8 cellular contexts compared by ENCODE assay signal in genomic region chr9:35605336-35606137, GRCh38. TPM values are rescaled to one million over a fixed set of nuclear protein-coding genes. Genes with fewer than 3 reads are reported as not detected.
DNase-seq lines count a peak whose midpoint lies in the region; ATAC-seq and TF ChIP-seq lines count a peak whose summit lies in the region.

No MANE protein-coding gene starts in this region.

- ATAC-seq in GM21423 (IDR thresholded peaks at IDR 0.05; ENCODE audit: unreplicated experiment) (peak; percentile 11), omental fat pad (ENCODE audit: low FRiP score) (peak; percentile 3)
- peak; percentile 14 for ATAC-seq in activated CD8-positive, alpha-beta memory T cell treated with anti-CD3 and anti-CD28 coated beads, Interleukin-2, amount 10 ng/mL, durations not matched to agents 7 days and 5 days

- peaks cover 11% of the 10 kb centered on the region for H3K36me3 Mint-ChIP-seq in activated CD8-positive, alpha-beta memory T cell treated with anti-CD3 and anti-CD28 coated beads, Interleukin-2, amount 10 ng/mL, durations not matched to agents 7 days and 5 days

- H3K27me3 ChIP-seq in HUES48 (ENCODE audit: control insufficient read depth, insufficient read depth, low read length): no peaks in the 10 kb centered on the region

- peaks cover 4% of the 10 kb centered on the region; the same call in 1 of the 2 replicates for H3K4me1 ChIP-seq in HUES48 (ENCODE audit: control insufficient read depth, insufficient read depth, low read length)

- H3K27ac ChIP-seq in HUES48 (ENCODE audit: low read depth, low read length): peak overlapping the region; percentile 10

- H3K36me3 ChIP-seq in HUES48 (ENCODE audit: control insufficient read depth, insufficient read depth, low read length): peaks cover 26% of the 10 kb centered on the region

- CTCF ChIA-PET in activated CD8-positive, alpha-beta memory T cell treated with anti-CD3 and anti-CD28 coated beads, Interleukin-2, amount 10 ng/mL, durations not matched to agents 7 days and 5 days (lab: Charles Lee): interaction anchor here (0.8 to 4.7 kb wide), 12 partner anchors 12 to 221 kb away, joined by 3 to 63 read pairs (median 5); partner anchors contain the start of genes ARHGEF39, CCDC107, CD72 and CREB3

- DNase-seq in ELR (ENCODE audit: low read depth) (peak; percentile 32), fibroblast of villous mesenchyme (ENCODE audit: low read depth) (peak; percentile 13), omental fat pad (ENCODE audit: low spot score) (no peak), NOMO-1 treated with dmso at 0.1 percent for 144 hours (lab: John Stamatoyannopoulos, UW; ENCODE audit: unreplicated experiment) (no peak), GOT3 (lab: John Stamatoyannopoulos, UW) (no peak)
- DNase-seq in activated CD8-positive, alpha-beta memory T cell treated with anti-CD3 and anti-CD28 coated beads, Interleukin-2, amount 10 ng/mL, durations not matched to agents 7 days and 5 days: peak; percentile 73

- peak overlapping the region; percentile 77 for H3K4me3 ChIP-seq in HUES48 (ENCODE audit: low read depth, low read length)
- H3K4me3 ChIP-seq in fibroblast of villous mesenchyme (ENCODE audit: low read depth, low read length): peak overlapping the region; percentile 75

- no peaks in the 10 kb centered on the region for H3K9me3 ChIP-seq in HUES48 (ENCODE audit: control insufficient read depth, insufficient read depth, low read length)

- no peak overlapping the region for H3K27ac Mint-ChIP-seq in activated CD8-positive, alpha-beta memory T cell treated with anti-CD3 and anti-CD28 coated beads, Interleukin-2, amount 10 ng/mL, durations not matched to agents 7 days and 5 days

- TF ChIP-seq CTCF in fibroblast of villous mesenchyme (IDR thresholded peaks at IDR 0.05; ENCODE audit: insufficient read depth, low read depth, low read length) (no peak), omental fat pad (IDR thresholded peaks at IDR 0.05) (no peak)

- H3K27me3 Mint-ChIP-seq in activated CD8-positive, alpha-beta memory T cell treated with anti-CD3 and anti-CD28 coated beads, Interleukin-2, amount 10 ng/mL, durations not matched to agents 7 days and 5 days: no peaks in the 10 kb centered on the region

- H3K9ac ChIP-seq in HUES48 (ENCODE audit: low read depth, low read length): peak overlapping the region; percentile 44

- no peaks in the 10 kb centered on the region for H3K9me3 Mint-ChIP-seq in activated CD8-positive, alpha-beta memory T cell treated with anti-CD3 and anti-CD28 coated beads, Interleukin-2, amount 10 ng/mL, durations not matched to agents 7 days and 5 days (ENCODE audit: low read depth)

- H3K4me3 Mint-ChIP-seq in activated CD8-positive, alpha-beta memory T cell treated with anti-CD3 and anti-CD28 coated beads, Interleukin-2, amount 10 ng/mL, durations not matched to agents 7 days and 5 days: peak overlapping the region; percentile 71

- H3K4me1 Mint-ChIP-seq in activated CD8-positive, alpha-beta memory T cell treated with anti-CD3 and anti-CD28 coated beads, Interleukin-2, amount 10 ng/mL, durations not matched to agents 7 days and 5 days: peaks cover 30% of the 10 kb centered on the region

RNA-seq across cellular contexts. Expression of gene TESK1, which starts 0.5 kb away (rescaled TPM):
- 10 to 100 TPM; 27.9 to 37.1 TPM for total RNA-seq in activated CD8-positive, alpha-beta memory T cell treated with anti-CD3 and anti-CD28 coated beads, Interleukin-2, amount 10 ng/mL, durations not matched to agents 7 days and 5 days
- total RNA-seq in fibroblast of villous mesenchyme: 13.0 and 13.2 TPM in 2 replicates
- total RNA-seq in omental fat pad: 10 to 100 TPM; 29.6 to 53.0 (median 36.5) TPM

RNA-seq across cellular contexts. Expression of gene CD72, which starts 12.7 kb away (rescaled TPM):
- 10 to 100 TPM; 11.4 to 11.9 TPM for total RNA-seq in activated CD8-positive, alpha-beta memory T cell treated with anti-CD3 and anti-CD28 coated beads, Interleukin-2, amount 10 ng/mL, durations not matched to agents 7 days and 5 days
- total RNA-seq in fibroblast of villous mesenchyme (0.86 and 1.3 TPM in 2 replicates), omental fat pad (10 to 100 TPM in 1 of 4 donors, 1 to 10 TPM in 3; 1.6 to 15.5 (median 4.9) TPM)

RNA-seq across cellular contexts. Expression of gene SIT1, which starts 45.2 kb away (rescaled TPM):
- 100 to 1,000 TPM; 144 to 155 TPM for total RNA-seq in activated CD8-positive, alpha-beta memory T cell treated with anti-CD3 and anti-CD28 coated beads, Interleukin-2, amount 10 ng/mL, durations not matched to agents 7 days and 5 days
- total RNA-seq in fibroblast of villous mesenchyme (under 0.01 TPM in 1 of 2 replicates, not detected in the other), omental fat pad (1 to 10 TPM in 3 of 4 donors, under 1 TPM in 1; 0.74 to 5.2 (median 1.1) TPM)

RNA-seq across cellular contexts. Expression of gene RMRP, which starts 52.3 kb away (rescaled TPM):
- total RNA-seq in activated CD8-positive, alpha-beta memory T cell treated with anti-CD3 and anti-CD28 coated beads, Interleukin-2, amount 10 ng/mL, durations not matched to agents 7 days and 5 days: over 10,000 TPM in 1 of 2 experiments, 1,000 to 10,000 TPM in 1; 6,751 to 13,083 TPM
- 103,191 and 163,599 TPM in 2 replicates for total RNA-seq in fibroblast of villous mesenchyme
- 1,000 to 10,000 TPM in 3 of 4 donors, 100 to 1,000 TPM in 1; 841 to 3,200 (median 2,180) TPM for total RNA-seq in omental fat pad

RNA-seq across cellular contexts. Expression of gene CCDC107, which starts 52.6 kb away (rescaled TPM):
- total RNA-seq in activated CD8-positive, alpha-beta memory T cell treated with anti-CD3 and anti-CD28 coated beads, Interleukin-2, amount 10 ng/mL, durations not matched to agents 7 days and 5 days: 10 to 100 TPM; 28.7 to 29.4 TPM
- total RNA-seq in fibroblast of villous mesenchyme (18.1 and 18.7 TPM in 2 replicates), omental fat pad (100 to 1,000 TPM in 1 of 4 donors, 10 to 100 TPM in 3; 35.8 to 108 (median 52.5) TPM)

Comparison
In these comparisons a context has a peak if more than half of its experiments do, and no peak if none do; other contexts are left out.
1. DNase-seq: peak in ELR (single experiment), activated CD8-positive, alpha-beta memory T cell treated with anti-CD3 and anti-CD28 coated beads, Interleukin-2, amount 10 ng/mL, durations not matched to agents 7 days and 5 days (single experiment) and fibroblast of villous mesenchyme (single experiment); none in omental fat pad (single experiment), NOMO-1 treated with dmso at 0.1 percent for 144 hours (single experiment) and GOT3 (single experiment).
2. RNA of gene SIT1, which starts 45.2 kb away (total RNA-seq): 144 to 155 TPM in activated CD8-positive, alpha-beta memory T cell treated with anti-CD3 and anti-CD28 coated beads, Interleukin-2, amount 10 ng/mL, durations not matched to agents 7 days and 5 days; 0.74 to 5.2 TPM in omental fat pad and under 0.01 TPM in fibroblast of villous mesenchyme; every median in the first group is over 10 times any median in the second.
3. Peak in every context shown above with its lines, with median percentiles within 50 percentile points of each other: ATAC-seq.